Comparison of ENCODE assay signal across 9 cellular contexts in genomic region chr17:75832652-75833400, GRCh38. TPM values are rescaled to one million over a fixed set of nuclear protein-coding genes. Genes with fewer than 3 reads are reported as not detected.
DNase-seq lines count a peak whose midpoint lies in the region; ATAC-seq and TF ChIP-seq lines count a peak whose summit lies in the region.
"Had no signal": no experiment of that assay in that cellular context is flagged by ENCODE, and none has a peak within 500 bp of the region (broad histone marks: within the 10 kb centered on the region; RNA-seq: fewer than 3 reads in every experiment).

No MANE protein-coding gene starts in this region.

- peaks cover 16% of the 10 kb centered on the region for H3K4me1 Mint-ChIP-seq in endothelial cell (ENCODE audit: unreplicated experiment)

- DNase-seq in GM20000 (ENCODE audit: low spot score) (peak; percentile 49), Panc1 (ENCODE audit: low read depth, low spot score) (no peak), endothelial cell (ENCODE audit: low spot score) (peak; percentile 38), trophoblast cell (no peak), NCI-H748 treated with DMSO at 0.1 percent for 48 hours (lab: John Stamatoyannopoulos, UW) (no peak)

- H3K14ac ChIP-seq in trophoblast cell (ENCODE audit: low read length) = no peak overlapping the region

- no peak overlapping the region for H3K27ac Mint-ChIP-seq in endothelial cell (ENCODE audit: unreplicated experiment)

- no peak overlapping the region for H2AK5ac ChIP-seq in trophoblast cell (ENCODE audit: low read length)

- H3K9me3 ChIP-seq in Panc1 (ENCODE audit: control insufficient read depth, insufficient read depth, low read depth, low read length) (no peaks in the 10 kb centered on the region), trophoblast cell (ENCODE audit: insufficient read depth, low read depth, low read length) (peaks cover 4% of the 10 kb centered on the region)

- H3K79me1 ChIP-seq in trophoblast cell (ENCODE audit: low read length) = no peaks in the 10 kb centered on the region

- TF ChIP-seq CTCF in GM20000 (IDR thresholded peaks at IDR 0.05; ENCODE audit: extremely low read depth, missing control alignments) (no peak), Panc1 (IDR thresholded peaks at IDR 0.05) (no peak), endothelial cell (IDR thresholded peaks at IDR 0.05; ENCODE audit: unreplicated experiment) (no peak)

- H4K8ac ChIP-seq in trophoblast cell (ENCODE audit: low read depth, low read length) = no peak overlapping the region

- BruUV-seq in Panc1 (replicated peaks; lab: Mats Ljungman, UMichigan) = no TSS peak

- H2BK12ac ChIP-seq in trophoblast cell (ENCODE audit: low read length) = no peak overlapping the region

- peak overlapping the region; percentile 40 for H3K4me3 Mint-ChIP-seq in endothelial cell (ENCODE audit: unreplicated experiment)

- no peak overlapping the region for H4K91ac ChIP-seq in trophoblast cell (ENCODE audit: low read depth, low read length)

- H2BK5ac ChIP-seq in trophoblast cell (ENCODE audit: low read depth, low read length, poor library complexity) = no peak overlapping the region

- no CpG with 5 or more reads among the region's 20 CpGs for WGBS in trophoblast cell (ENCODE audit: extremely low coverage, insufficient coverage, insufficient read length)

- H3K79me2 ChIP-seq in trophoblast cell (ENCODE audit: control insufficient read depth, insufficient read depth, low read length, poor library complexity) = no peaks in the 10 kb centered on the region

- ATAC-seq in Panc1 (peak; percentile 31), GM21529 (IDR thresholded peaks at IDR 0.05; ENCODE audit: unreplicated experiment) (no peak), HG03460 (IDR thresholded peaks at IDR 0.05; ENCODE audit: unreplicated experiment) (no peak), GM21576 (IDR thresholded peaks at IDR 0.05; ENCODE audit: unreplicated experiment) (no peak)

- H3K27me3 ChIP-seq in Panc1 (ENCODE audit: control insufficient read depth, insufficient read depth, low read length) = no peaks in the 10 kb centered on the region
- H3K27me3 ChIP-seq in trophoblast cell (ENCODE audit: insufficient read depth, low read length) = no peaks in the 10 kb centered on the region

- H3K36me3 Mint-ChIP-seq in endothelial cell (ENCODE audit: low read depth, unreplicated experiment) = peaks cover 5% of the 10 kb centered on the region

- H3K27ac ChIP-seq in Panc1 (ENCODE audit: low read length) (no peak overlapping the region), trophoblast cell (ENCODE audit: low read depth, low read length) (no peak overlapping the region)
- H3K27ac ChIP-seq: KMS-11 had no signal

- H3K4me2 ChIP-seq in trophoblast cell (ENCODE audit: low read length) = no peak overlapping the region
- H3K4me2 ChIP-seq: KMS-11 had no signal

- in situ Hi-C loops in Panc1 (cut with HindIII; ENCODE audit: low pct_unique_long_range_greater_than_20kb, low sequenced_read_pairs) = no loop called here

- no peak overlapping the region for H3K9ac ChIP-seq in trophoblast cell (ENCODE audit: low read length)
- H3K9ac ChIP-seq: KMS-11 had no signal

- CTCF ChIA-PET in Panc1 (lab: Charles Lee) = no interaction called here

- no peak overlapping the region for H3K4me3 ChIP-seq in Panc1 (ENCODE audit: low read depth in 2 of 2, low read length in 2 of 2)
- H3K4me3 ChIP-seq in trophoblast cell (ENCODE audit: low read depth, low read length) = no peak overlapping the region

- H3K36me3 ChIP-seq in Panc1 (ENCODE audit: control insufficient read depth, insufficient read depth, low read length) (no peaks in the 10 kb centered on the region), trophoblast cell (ENCODE audit: control insufficient read depth in 1 of 2, insufficient read depth in 2 of 2, low read length in 2 of 2) (no peaks in the 10 kb centered on the region)

- H2AFZ ChIP-seq in trophoblast cell (ENCODE audit: insufficient read depth, low read length, poor library complexity) = peak overlapping the region; percentile 26

- H3K4me1 ChIP-seq in Panc1 (ENCODE audit: control insufficient read depth, insufficient read depth, low read length) (no peaks in the 10 kb centered on the region; the same call in 1 of the 2 replicates), trophoblast cell (ENCODE audit: control insufficient read depth in 1 of 2, insufficient read depth in 2 of 2, low read length in 2 of 2) (no peaks in the 10 kb centered on the region)

- no peaks in the 10 kb centered on the region for H3K9me3 Mint-ChIP-seq in endothelial cell (ENCODE audit: unreplicated experiment)

- H3K18ac ChIP-seq in trophoblast cell (ENCODE audit: low read length) = no peak overlapping the region

- H4K12ac ChIP-seq in trophoblast cell (ENCODE audit: low read depth, low read length) = no peak overlapping the region

- peaks cover 9% of the 10 kb centered on the region for H3K27me3 Mint-ChIP-seq in endothelial cell (ENCODE audit: unreplicated experiment)

- POLR2A ChIA-PET in Panc1 (lab: Charles Lee) = no interaction called here

- no peak overlapping the region for H3K4ac ChIP-seq in trophoblast cell (ENCODE audit: low read depth, low read length)

- no peak overlapping the region for H3K23ac ChIP-seq in trophoblast cell (ENCODE audit: low read length)

- intact Hi-C loops in Panc1 (cut with micrococcal nuclease; ENCODE audit: unreplicated experiment) = no loop called here

- no peak overlapping the region for H2BK120ac ChIP-seq in trophoblast cell (ENCODE audit: insufficient read depth, low read length, poor library complexity)

RNA-seq across cellular contexts. Expression of gene UNC13D, which starts 11.4 kb away (rescaled TPM):
- total RNA-seq in Panc1 (2021; ENCODE audit: unreplicated experiment) = 12.7 TPM
- 6.7 TPM for polyA plus RNA-seq in Panc1 (2012; ENCODE audit: insufficient read length)
- 11.5 TPM for total RNA-seq in endothelial cell (ENCODE audit: unreplicated experiment)
- polyA plus RNA-seq in trophoblast cell (2013) = 4.4 and 4.9 TPM in 2 replicates

RNA-seq across cellular contexts. Expression of gene WBP2, which starts 22.3 kb away (rescaled TPM):
- 163 TPM for total RNA-seq in Panc1 (2021; ENCODE audit: unreplicated experiment)
- 195 TPM for polyA plus RNA-seq in Panc1 (2012; ENCODE audit: insufficient read length)
- total RNA-seq in endothelial cell (ENCODE audit: unreplicated experiment) = 69.6 TPM
- 131 and 133 TPM in 2 replicates for polyA plus RNA-seq in trophoblast cell (2013)

RNA-seq across cellular contexts. Expression of gene TRIM47, which starts 45.6 kb away (rescaled TPM):
- 125 TPM for total RNA-seq in Panc1 (2021; ENCODE audit: unreplicated experiment)
- 145 TPM for polyA plus RNA-seq in Panc1 (2012; ENCODE audit: insufficient read length)
- total RNA-seq in endothelial cell (ENCODE audit: unreplicated experiment) = 4.4 TPM
- polyA plus RNA-seq in trophoblast cell (2013) = 1.0 and 1.4 TPM in 2 replicates

RNA-seq across cellular contexts. Expression of gene UNK, which starts 48.2 kb away (rescaled TPM):
- 32.1 TPM for total RNA-seq in Panc1 (2021; ENCODE audit: unreplicated experiment)
- 24.3 TPM for polyA plus RNA-seq in Panc1 (2012; ENCODE audit: insufficient read length)
- 28.8 TPM for total RNA-seq in endothelial cell (ENCODE audit: unreplicated experiment)
- polyA plus RNA-seq in trophoblast cell (2013) = 20.5 and 22.3 TPM in 2 replicates

Comparison
In these comparisons a context has a peak if more than half of its experiments do, and no peak if none do; other contexts are left out.
1. DNase-seq: peak in GM20000 (single experiment) and endothelial cell (single experiment); none in Panc1 (single experiment), trophoblast cell (0 of 2) and NCI-H748 treated with DMSO at 0.1 percent for 48 hours (single experiment).
2. RNA of gene TRIM47, which starts 45.6 kb away (total RNA-seq): 125 TPM in Panc1 (single experiment); 4.4 TPM in endothelial cell (single experiment); every median in the first group is over 10 times any median in the second.